1 cellular context compared by ENCODE assay signal in genomic region chr4:932713-933070, GRCh38.
TF ChIP-seq lines count a peak whose summit lies in the region.

No MANE protein-coding gene starts in this region.

TF ChIP-seq in GM23338, 12 proteins besides CTCF, POLR2A, EP300 and RAD21 (continued from another document):
- TF ChIP-seq ZNF462 (CRISPR knock-in tag; IDR thresholded peaks at IDR 0.05) (no peak), REST (IDR thresholded peaks at IDR 0.05; ENCODE audit: unreplicated experiment) (no peak), POLR2AphosphoS5 (IDR thresholded peaks at IDR 0.05; ENCODE audit: low read depth) (no peak), ETS1 (IDR thresholded peaks at IDR 0.05) (no peak), EZH2 (IDR thresholded peaks at IDR 0.05; ENCODE audit: low read depth, unreplicated experiment) (no peak), EZH2phosphoT487 (IDR thresholded peaks at IDR 0.05; ENCODE audit: unreplicated experiment) (no peak), CREB1 (CRISPR knock-in tag; IDR thresholded peaks at IDR 0.05; ENCODE audit: low read depth) (no peak)
